8 cellular contexts compared by ENCODE assay signal in the genomic region with DNA sequence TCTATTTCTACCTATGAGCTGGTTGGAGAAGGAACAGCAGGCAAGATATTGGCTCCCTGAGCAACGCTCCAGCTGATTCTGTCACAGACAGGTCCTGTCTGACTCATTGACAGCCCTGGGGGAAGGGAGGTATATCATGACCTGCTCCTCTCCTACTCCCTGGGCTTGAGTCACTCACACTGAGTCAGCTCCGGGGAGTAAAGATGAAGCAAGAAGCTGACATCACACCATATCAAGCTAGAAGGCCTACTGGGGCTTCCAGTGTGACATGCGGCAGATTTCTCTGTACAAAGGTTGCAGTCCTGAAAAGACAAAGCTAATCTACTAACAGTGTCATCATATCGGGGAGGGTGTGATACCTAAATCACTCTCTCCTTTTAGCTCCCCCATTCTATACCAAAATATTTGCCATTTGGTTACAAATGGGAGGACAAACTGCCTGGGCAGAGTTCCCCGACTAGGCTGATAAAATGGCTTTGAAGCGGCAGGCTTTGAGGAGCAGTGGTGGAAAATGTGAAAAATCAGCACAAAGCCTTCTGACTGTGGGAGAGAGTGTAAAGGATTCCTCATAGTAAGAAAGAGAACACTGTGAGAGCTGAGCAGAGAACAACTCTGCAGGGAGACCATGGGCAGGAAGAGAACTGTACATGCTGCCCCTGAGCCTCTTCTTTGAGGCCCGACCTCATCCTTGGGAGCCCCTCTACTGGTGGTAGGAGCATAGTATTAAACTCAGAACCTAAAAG. TPM values are rescaled to one million over a fixed set of nuclear protein-coding genes. Genes with fewer than 3 reads are reported as not detected.
DNase-seq lines count a peak whose midpoint lies in the region; ATAC-seq and FAIRE-seq lines count a peak whose summit lies in the region.

No MANE protein-coding gene starts in this region.

- no peaks in the 10 kb centered on the region for H3K9me3 Mint-ChIP-seq in activated naive CD8-positive, alpha-beta T cell treated with anti-CD3 and anti-CD28 coated beads, Interleukin-2, amount 10 ng/mL, durations not matched to agents 7 days and 5 days

- no peaks in the 10 kb centered on the region for H3K27me3 Mint-ChIP-seq in activated naive CD8-positive, alpha-beta T cell treated with anti-CD3 and anti-CD28 coated beads, Interleukin-2, amount 10 ng/mL, durations not matched to agents 7 days and 5 days

- POLR2A ChIA-PET in activated naive CD8-positive, alpha-beta T cell treated with anti-CD3 and anti-CD28 coated beads, Interleukin-2, amount 10 ng/mL, durations not matched to agents 7 days and 5 days (lab: Charles Lee), result interaction anchor here (0.9 to 2.2 kb wide), 3 partner anchors 9 to 121 kb away, joined by 3 to 9 read pairs (median 3); partner anchors contain the start of gene PI4KB

- H3K4me1 ChIP-seq in SJSA1 (replicated peaks), result peaks cover 72% of the 10 kb centered on the region
- H3K4me1 ChIP-seq in small intestine (ENCODE audit: control insufficient read depth in 2 of 2, insufficient read depth in 1 of 2, low read depth in 1 of 2, low read length in 1 of 2), result peaks cover 4 to 7% of the 10 kb centered on the region in 2 donors

- H3K9me3 ChIP-seq in SJSA1 (replicated peaks) (no peaks in the 10 kb centered on the region), small intestine (ENCODE audit: control insufficient read depth, low read depth) (no peaks in the 10 kb centered on the region)

- H3K4me3 Mint-ChIP-seq in activated naive CD8-positive, alpha-beta T cell treated with anti-CD3 and anti-CD28 coated beads, Interleukin-2, amount 10 ng/mL, durations not matched to agents 7 days and 5 days, result no peak overlapping the region

- peak; percentile 90 for ATAC-seq in activated naive CD8-positive, alpha-beta T cell treated with anti-CD3 and anti-CD28 coated beads, Interleukin-2, amount 10 ng/mL, durations not matched to agents 7 days and 5 days (ENCODE audit: low read depth)
- ATAC-seq in left ventricle myocardium superior (peak; percentile 89), GM21360 (IDR thresholded peaks at IDR 0.05; ENCODE audit: unreplicated experiment) (no peak), GM19328 (IDR thresholded peaks at IDR 0.05; ENCODE audit: unreplicated experiment) (no peak)

- DNase-seq in Daoy (ENCODE audit: low read depth), result peak; percentile 99
- peak; percentile 93 to 98 for DNase-seq in SJSA1 (ENCODE audit: low read depth in 1 of 2, low spot score in 2 of 2)
- DNase-seq in activated naive CD8-positive, alpha-beta T cell treated with anti-CD3 and anti-CD28 coated beads, Interleukin-2, amount 10 ng/mL, durations not matched to agents 7 days and 5 days, result no peak
- peak; percentile 61 for DNase-seq in left ventricle myocardium superior
- peak; percentile 99 for DNase-seq in small intestine
- DNase-seq in NCI-H2196 treated with DMSO at 0.1 percent for 48 hours (lab: John Stamatoyannopoulos, UW; ENCODE audit: unreplicated experiment), result no peak

- H3K4me3 ChIP-seq in SJSA1 (no peak overlapping the region), small intestine (ENCODE audit: low read depth in 1 of 2, low read length in 2 of 2) (no peak overlapping the region)

- H3K27me3 ChIP-seq in SJSA1 (replicated peaks) (no peaks in the 10 kb centered on the region), small intestine (ENCODE audit: control insufficient read depth in 2 of 2, insufficient read depth in 2 of 2, low read length in 2 of 2) (no peaks in the 10 kb centered on the region)

- H3K4me1 Mint-ChIP-seq in activated naive CD8-positive, alpha-beta T cell treated with anti-CD3 and anti-CD28 coated beads, Interleukin-2, amount 10 ng/mL, durations not matched to agents 7 days and 5 days, result peaks cover 19% of the 10 kb centered on the region

- peak overlapping the region; percentile 95 for H3K27ac ChIP-seq in SJSA1
- H3K27ac ChIP-seq in small intestine (ENCODE audit: low read depth in 1 of 2, low read length in 1 of 2), result peak overlapping the region; percentile 90 to 93

- no peak for FAIRE-seq in small intestine (lab: Jason Lieb, UNC)

- peak overlapping the region; percentile 31 for H3K27ac Mint-ChIP-seq in activated naive CD8-positive, alpha-beta T cell treated with anti-CD3 and anti-CD28 coated beads, Interleukin-2, amount 10 ng/mL, durations not matched to agents 7 days and 5 days

- peaks cover 26% of the 10 kb centered on the region for H3K36me3 Mint-ChIP-seq in activated naive CD8-positive, alpha-beta T cell treated with anti-CD3 and anti-CD28 coated beads, Interleukin-2, amount 10 ng/mL, durations not matched to agents 7 days and 5 days

- 31 to 49% (median 34%) methylated on average over 7 of the region's 7 CpGs for WGBS in small intestine, 3 donors

- H3K36me3 ChIP-seq in SJSA1 (peaks cover 93% of the 10 kb centered on the region), small intestine (ENCODE audit: control insufficient read depth in 2 of 2, insufficient read depth in 2 of 2, low read length in 2 of 2) (peaks cover 3 to 6% of the 10 kb centered on the region in 2 donors)

- intact Hi-C loops in left ventricle myocardium superior (cut with micrococcal nuclease), result no loop called here

RNA-seq across cellular contexts. Expression of gene PI4KB, which starts 15.5 kb away (rescaled TPM):
- total RNA-seq in Daoy (2014; rRNA removed; shearing (Covaris generic)), result 23.0 and 39.6 TPM in 2 replicates
- total RNA-seq in SJSA1 (2014; rRNA removed; shearing (Covaris generic)), result 30.5 and 60.4 TPM in 2 replicates
- total RNA-seq in activated naive CD8-positive, alpha-beta T cell treated with anti-CD3 and anti-CD28 coated beads, Interleukin-2, amount 10 ng/mL, durations not matched to agents 7 days and 5 days, result 10 to 100 TPM; 73.8 to 75.7 TPM
- 46.8 TPM for total RNA-seq in left ventricle myocardium superior
- 10 to 100 TPM; 30.3 to 35.1 (median 32.5) TPM for polyA plus RNA-seq in small intestine

RNA-seq across cellular contexts. Expression of gene ZNF687, which starts 29.7 kb away (rescaled TPM):
- 11.4 and 11.9 TPM in 2 replicates for total RNA-seq in Daoy (2014; rRNA removed; shearing (Covaris generic))
- total RNA-seq in SJSA1 (2014; rRNA removed; shearing (Covaris generic)), result 12.5 and 14.5 TPM in 2 replicates
- 10 to 100 TPM; 35.5 to 37.0 TPM for total RNA-seq in activated naive CD8-positive, alpha-beta T cell treated with anti-CD3 and anti-CD28 coated beads, Interleukin-2, amount 10 ng/mL, durations not matched to agents 7 days and 5 days
- 11.7 TPM for total RNA-seq in left ventricle myocardium superior
- polyA plus RNA-seq in small intestine, result 10 to 100 TPM; 12.2 to 13.4 (median 12.3) TPM

RNA-seq across cellular contexts. Expression of gene RFX5, which starts 35.3 kb away (rescaled TPM):
- total RNA-seq in Daoy (2014; rRNA removed; shearing (Covaris generic)), result 39.3 and 48.0 TPM in 2 replicates
- total RNA-seq in SJSA1 (2014; rRNA removed; shearing (Covaris generic)), result 32.2 and 46.9 TPM in 2 replicates
- 10 to 100 TPM; 68.4 to 73.9 TPM for total RNA-seq in activated naive CD8-positive, alpha-beta T cell treated with anti-CD3 and anti-CD28 coated beads, Interleukin-2, amount 10 ng/mL, durations not matched to agents 7 days and 5 days
- 21.1 TPM for total RNA-seq in left ventricle myocardium superior
- polyA plus RNA-seq in small intestine, result 10 to 100 TPM; 12.4 to 30.7 (median 21.0) TPM

RNA-seq across cellular contexts. Expression of gene PSMD4, which starts 57.2 kb away (rescaled TPM):
- 412 and 482 TPM in 2 replicates for total RNA-seq in Daoy (2014; rRNA removed; shearing (Covaris generic))
- total RNA-seq in SJSA1 (2014; rRNA removed; shearing (Covaris generic)), result 293 and 297 TPM in 2 replicates
- total RNA-seq in activated naive CD8-positive, alpha-beta T cell treated with anti-CD3 and anti-CD28 coated beads, Interleukin-2, amount 10 ng/mL, durations not matched to agents 7 days and 5 days, result 100 to 1,000 TPM; 170 to 174 TPM
- 149 TPM for total RNA-seq in left ventricle myocardium superior
- polyA plus RNA-seq in small intestine, result 100 to 1,000 TPM; 152 to 182 (median 153) TPM

Comparison
In these comparisons a context has a peak if more than half of its experiments do, and no peak if none do; other contexts are left out.
1. DNase-seq: peak in Daoy (single experiment), SJSA1 (2 of 2), left ventricle myocardium superior (single experiment) and small intestine (single experiment); none in activated naive CD8-positive, alpha-beta T cell treated with anti-CD3 and anti-CD28 coated beads, Interleukin-2, amount 10 ng/mL, durations not matched to agents 7 days and 5 days (single experiment) and NCI-H2196 treated with DMSO at 0.1 percent for 48 hours (single experiment).
2. ATAC-seq: peak in activated naive CD8-positive, alpha-beta T cell treated with anti-CD3 and anti-CD28 coated beads, Interleukin-2, amount 10 ng/mL, durations not matched to agents 7 days and 5 days (single experiment) and left ventricle myocardium superior (single experiment); none in GM21360 (single experiment) and GM19328 (single experiment).